ENCODE assay signal across 8 cellular contexts in the genomic region with DNA sequence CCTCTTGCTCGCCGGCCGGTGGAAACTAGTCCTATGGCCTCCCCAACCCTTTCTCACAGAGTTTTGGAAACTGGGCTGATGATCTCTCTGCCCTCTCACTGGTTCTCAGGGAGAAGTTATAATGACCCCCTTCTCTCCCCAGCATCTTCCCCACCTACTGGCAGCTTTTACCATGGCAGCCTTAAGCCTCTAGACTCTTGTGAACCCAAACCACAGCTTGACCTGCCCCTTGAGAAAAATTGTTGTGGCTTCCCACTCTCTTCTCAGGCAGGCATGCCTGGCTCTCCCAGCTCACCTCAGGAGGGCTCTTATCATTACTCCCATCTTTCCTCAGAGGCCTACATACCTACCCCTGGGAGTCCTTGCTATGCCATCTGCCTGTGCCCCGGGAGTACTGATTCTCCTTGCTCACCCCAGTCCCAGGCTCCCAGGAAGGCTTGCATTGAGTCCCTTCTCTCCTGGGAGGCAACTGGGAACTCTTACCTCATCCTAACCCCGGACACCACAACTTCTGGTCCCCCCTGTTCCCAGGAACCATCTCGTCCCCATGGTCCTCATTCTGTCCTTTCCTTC. TPM values are rescaled to one million over a fixed set of nuclear protein-coding genes. Genes with fewer than 3 reads are reported as not detected.
DNase-seq lines count a peak whose midpoint lies in the region; ATAC-seq and TF ChIP-seq lines count a peak whose summit lies in the region.

No MANE protein-coding gene starts in this region.

- no peak overlapping the region for H3K4me3 ChIP-seq in right atrium auricular region
- H3K4me3 ChIP-seq in Panc1 (ENCODE audit: low read depth in 2 of 2, low read length in 2 of 2) = peak overlapping the region in 1 of 2 experiments; percentile 97; a peak in 1 of 4 replicates
- no peak overlapping the region for H3K4me3 ChIP-seq in esophagus muscularis mucosa

- DNase-seq in right atrium auricular region (ENCODE audit: low spot score) (no peak), Right ventricle myocardium inferior (ENCODE audit: missing footprints) (no peak), Panc1 (ENCODE audit: low read depth, low spot score) (no peak), esophagus muscularis mucosa (ENCODE audit: extremely low spot score) (no peak)
- DNase-seq in stimulated activated effector memory CD8-positive, alpha-beta T cell treated with anti-CD3 and anti-CD28 coated beads, Interleukin-12 subunit alpha, Interleukin-12 subunit beta, amount 100 ng/mL, for 72 hours (ENCODE audit: low spot score in 2 of 2) = no peak
- no peak for DNase-seq in stimulated activated CD8-positive, alpha-beta memory T cell treated with anti-CD3 and anti-CD28 coated beads, Interleukin-4, amount 100 ng/mL, for 48 hours

- POLR2A ChIA-PET in Panc1 (lab: Charles Lee) = interaction anchor here (0.6 kb wide), 1 partner anchor 52 kb away, joined by 5 read pairs; no protein-coding TSS in a partner anchor

- peaks cover 26% of the 10 kb centered on the region for H3K36me3 ChIP-seq in right atrium auricular region
- no peaks in the 10 kb centered on the region; the same call in none of the 2 replicates for H3K36me3 ChIP-seq in Panc1 (ENCODE audit: control insufficient read depth, insufficient read depth, low read length)
- peaks cover 9 to 45% (median 38%) of the 10 kb centered on the region in 4 donors for H3K36me3 ChIP-seq in esophagus muscularis mucosa

- peaks cover 62% of the 10 kb centered on the region for H3K36me3 Mint-ChIP-seq in stimulated activated effector memory CD8-positive, alpha-beta T cell treated with anti-CD3 and anti-CD28 coated beads, Interleukin-12 subunit alpha, Interleukin-12 subunit beta, amount 100 ng/mL, for 72 hours

- H3K4me1 ChIP-seq in right atrium auricular region = peaks cover 0 to 24% of the 10 kb centered on the region in 2 donors
- H3K4me1 ChIP-seq in Panc1 (ENCODE audit: control insufficient read depth, insufficient read depth, low read length) = peaks cover 5% of the 10 kb centered on the region; the same call in 1 of the 2 replicates
- peaks cover 10 to 24% (median 20%) of the 10 kb centered on the region in 4 donors for H3K4me1 ChIP-seq in esophagus muscularis mucosa

- intact Hi-C loops in Right ventricle myocardium inferior (cut with DNase I) = loop anchor here (5.0 kb wide), 1 partner anchor 95 kb away; a partner anchor contains a TSS
- intact Hi-C loops in Panc1 (cut with micrococcal nuclease; ENCODE audit: unreplicated experiment) = no loop called here
- intact Hi-C loops in esophagus muscularis mucosa (cut with DNase I) = no loop called here

- peaks cover 62% of the 10 kb centered on the region for H3K4me1 Mint-ChIP-seq in stimulated activated effector memory CD8-positive, alpha-beta T cell treated with anti-CD3 and anti-CD28 coated beads, Interleukin-12 subunit alpha, Interleukin-12 subunit beta, amount 100 ng/mL, for 72 hours

- TF ChIP-seq POLR2A in esophagus muscularis mucosa (IDR thresholded peaks at IDR 0.05; ENCODE audit: low read depth) = no peak

- H3K27ac ChIP-seq in right atrium auricular region (peak overlapping the region; percentile 99), Panc1 (ENCODE audit: low read length) (no peak overlapping the region; the same call in 1 of the 2 replicates), esophagus muscularis mucosa (replicated peaks in 1 of 4) (peak overlapping the region; percentile 97 to 98 (median 98))

- no TSS peak for BruUV-seq in Panc1 (replicated peaks; lab: Mats Ljungman, UMichigan)

- peak overlapping the region; percentile 97 for H3K27ac Mint-ChIP-seq in stimulated activated effector memory CD8-positive, alpha-beta T cell treated with anti-CD3 and anti-CD28 coated beads, Interleukin-12 subunit alpha, Interleukin-12 subunit beta, amount 100 ng/mL, for 72 hours

- peak overlapping the region; percentile 96 for H3K4me3 Mint-ChIP-seq in stimulated activated effector memory CD8-positive, alpha-beta T cell treated with anti-CD3 and anti-CD28 coated beads, Interleukin-12 subunit alpha, Interleukin-12 subunit beta, amount 100 ng/mL, for 72 hours

- TF ChIP-seq CTCF in right atrium auricular region (IDR thresholded peaks at IDR 0.05) (peak in 1 of 2 donors; percentile 22), Panc1 (IDR thresholded peaks at IDR 0.05) (peak; percentile 36), esophagus muscularis mucosa (IDR thresholded peaks at IDR 0.05) (peak in 1 of 3 experiments; percentile 10)

- no peak for TF ChIP-seq EP300 in esophagus muscularis mucosa (IDR thresholded peaks at IDR 0.05)

- no peaks in the 10 kb centered on the region for H3K9me3 Mint-ChIP-seq in stimulated activated effector memory CD8-positive, alpha-beta T cell treated with anti-CD3 and anti-CD28 coated beads, Interleukin-12 subunit alpha, Interleukin-12 subunit beta, amount 100 ng/mL, for 72 hours

- H3K27me3 ChIP-seq in right atrium auricular region (no peaks in the 10 kb centered on the region), Panc1 (ENCODE audit: control insufficient read depth, insufficient read depth, low read length) (no peaks in the 10 kb centered on the region), esophagus muscularis mucosa (peaks cover 0 to 7% (median 0%) of the 10 kb centered on the region in 4 donors)

- H3K9me3 ChIP-seq in right atrium auricular region = no peaks in the 10 kb centered on the region
- H3K9me3 ChIP-seq in Panc1 (ENCODE audit: control insufficient read depth, insufficient read depth, low read depth, low read length) = no peaks in the 10 kb centered on the region
- no peaks in the 10 kb centered on the region for H3K9me3 ChIP-seq in esophagus muscularis mucosa

- in situ Hi-C loops in Panc1 (cut with HindIII; ENCODE audit: low pct_unique_long_range_greater_than_20kb, low sequenced_read_pairs) = no loop called here

- 97% methylated on average over 6 of the region's 6 CpGs for WGBS in esophagus muscularis mucosa

- ATAC-seq in Right ventricle myocardium inferior = no peak
- no peak for ATAC-seq in Panc1
- no peak for ATAC-seq in stimulated activated effector memory CD8-positive, alpha-beta T cell treated with anti-CD3 and anti-CD28 coated beads, Interleukin-12 subunit alpha, Interleukin-12 subunit beta, amount 100 ng/mL, for 72 hours
- ATAC-seq in GM21528 (IDR thresholded peaks at IDR 0.05; ENCODE audit: low FRiP score, unreplicated experiment) = no peak
- ATAC-seq in GM19023 (IDR thresholded peaks at IDR 0.05; ENCODE audit: unreplicated experiment) = no peak

- CTCF ChIA-PET in Panc1 (lab: Charles Lee) = no interaction called here

RNA-seq across cellular contexts. Expression of a gene that starts 1.6 kb away (rescaled TPM):
- total RNA-seq in right atrium auricular region (10 to 100 TPM in 1 of 2 donors, 1 to 10 TPM in 1; 9.1 to 13.9 TPM), Right ventricle myocardium inferior (14.0 TPM), Panc1 (2021; ENCODE audit: unreplicated experiment) (23.6 TPM), esophagus muscularis mucosa (10 to 100 TPM; 14.5 to 20.7 (median 16.2) TPM)
- 16.2 TPM for polyA plus RNA-seq in Panc1 (2012; ENCODE audit: insufficient read length)

RNA-seq across cellular contexts. Expression of a gene that starts 38.7 kb away (rescaled TPM):
- total RNA-seq in right atrium auricular region (1,000 to 10,000 TPM in 1 of 2 donors, 100 to 1,000 TPM in 1; 929 to 1,323 TPM), Right ventricle myocardium inferior (1,208 TPM), Panc1 (2021; ENCODE audit: unreplicated experiment) (498 TPM), esophagus muscularis mucosa (100 to 1,000 TPM; 148 to 412 (median 283) TPM)
- polyA plus RNA-seq in Panc1 (2012; ENCODE audit: insufficient read length) = 467 TPM

RNA-seq across cellular contexts. Expression of a gene that starts 38.8 kb away (rescaled TPM):
- 10 to 100 TPM; 48.3 to 57.8 TPM for total RNA-seq in right atrium auricular region
- 35.8 TPM for total RNA-seq in Right ventricle myocardium inferior
- 55.3 TPM for total RNA-seq in Panc1 (2021; ENCODE audit: unreplicated experiment)
- 46.8 TPM for polyA plus RNA-seq in Panc1 (2012; ENCODE audit: insufficient read length)
- total RNA-seq in esophagus muscularis mucosa = 10 to 100 TPM; 59.0 to 81.1 (median 75.8) TPM

RNA-seq across cellular contexts. Expression of a gene that starts 51.9 kb away (rescaled TPM):
- total RNA-seq in right atrium auricular region = 10 to 100 TPM in 1 of 2 donors, 1 to 10 TPM in 1; 6.3 to 10.5 TPM
- total RNA-seq in Right ventricle myocardium inferior = 5.5 TPM
- 25.9 TPM for total RNA-seq in Panc1 (2021; ENCODE audit: unreplicated experiment)
- polyA plus RNA-seq in Panc1 (2012; ENCODE audit: insufficient read length) = 25.5 TPM
- total RNA-seq in esophagus muscularis mucosa = 10 to 100 TPM in 1 of 4 donors, 1 to 10 TPM in 3; 3.7 to 10.6 (median 8.4) TPM
